ENCODE assay signal across 10 cellular contexts in the genomic region with DNA sequence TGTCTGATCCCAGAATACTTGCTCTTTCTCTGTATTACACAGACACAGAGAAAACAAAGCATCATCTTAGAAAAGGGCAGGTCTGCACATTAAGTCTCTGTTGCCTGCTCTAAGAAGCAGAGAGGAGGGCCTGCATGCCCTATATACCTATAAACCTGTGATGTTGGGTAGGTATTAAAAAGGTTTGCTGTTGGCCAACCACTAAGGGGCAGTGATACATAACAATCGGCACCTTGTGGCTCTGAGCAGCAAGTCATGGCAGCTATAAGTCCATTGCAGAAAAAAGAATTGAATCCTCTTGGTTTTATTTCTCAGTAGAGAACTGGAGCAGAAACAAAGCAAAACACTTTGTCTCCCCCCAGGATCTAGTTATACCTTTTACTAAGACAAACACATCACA.
A peak's percentile ranks its signal among the peaks of the same experiment; 100 is the strongest.
DNase-seq lines count a peak whose midpoint lies in the region; ATAC-seq, FAIRE-seq and TF ChIP-seq lines count a peak whose summit lies in the region.
"Had no signal": no experiment of that assay in that cellular context is flagged by ENCODE, and none has a peak within 500 bp of the region (broad histone marks: within the 10 kb centered on the region; RNA-seq: fewer than 3 reads in every experiment).

No MANE protein-coding gene starts in this region.

- CTCF ChIA-PET in H1 (lab: Charles Lee; ENCODE audit: partially characterized antibody) = interaction anchor here (0.6 to 1.9 kb wide), 10 partner anchors 8 to 522 kb away, joined by 3 to 9 read pairs (median 4); no protein-coding TSS in a partner anchor

- no peak overlapping the region for H3K4me3 Mint-ChIP-seq in nephron
- H3K4me3 Mint-ChIP-seq in CD14-positive monocyte = no peak overlapping the region
- H3K4me3 Mint-ChIP-seq: activated CD4-positive, alpha-beta T cell treated with anti-CD3 and anti-CD28 coated beads for 36 hours had no signal

- TF ChIP-seq POLR2A in H1 (IDR thresholded peaks at IDR 0.05; ENCODE audit: control extremely low read depth in 1 of 2, low read depth in 2 of 2, low read length in 2 of 2) = no peak
- no peak for TF ChIP-seq POLR2A in thyroid gland (IDR thresholded peaks at IDR 0.05)

- no peaks in the 10 kb centered on the region for H3K27me3 Mint-ChIP-seq in nephron (ENCODE audit: low read depth)
- H3K27me3 Mint-ChIP-seq in CD14-positive monocyte (ENCODE audit: low read depth in 3 of 3) = peaks cover 0 to 2% (median 0%) of the 10 kb centered on the region in 3 donors
- H3K27me3 Mint-ChIP-seq: activated CD4-positive, alpha-beta T cell treated with anti-CD3 and anti-CD28 coated beads for 36 hours had no signal

- ATAC-seq in HG03342 (IDR thresholded peaks at IDR 0.05; ENCODE audit: unreplicated experiment) = no peak
- ATAC-seq in GM21737 (IDR thresholded peaks at IDR 0.05; ENCODE audit: unreplicated experiment) = no peak
- ATAC-seq: activated CD4-positive, alpha-beta T cell treated with anti-CD3 and anti-CD28 coated beads for 36 hours had no signal

- no peaks in the 10 kb centered on the region for H3K79me1 ChIP-seq in H1 (ENCODE audit: low read depth, low read length)

- 83% methylated on average over 1 of the region's 1 CpG; no CpG with 5 or more reads in 1 of the 2 experiments for WGBS in H1 (ENCODE audit: extremely low coverage in 1 of 2, insufficient coverage in 1 of 2, insufficient read length in 1 of 2, insufficient replicate concordance in 2 of 2, low coverage in 1 of 2, low lambda C conversion rate in 2 of 2, missing lambda C conversion rate in 1 of 2), 2 experiments
- WGBS in thyroid gland, 2 donors = 52 to 67% methylated on average over 1 of the region's 1 CpG

- H3K4me3 ChIP-seq in H1 (ENCODE audit: extremely low read depth in 1 of 4, insufficient read depth in 2 of 4, low read depth in 3 of 4, low read length in 4 of 4) (no peak overlapping the region), thyroid gland (replicated peaks in 1 of 3) (no peak overlapping the region)

- peak; percentile 92 to 93 for TF ChIP-seq RAD21 in H1 (IDR thresholded peaks at IDR 0.05 in 1 of 2, conservative IDR thresholded peaks at IDR 0.05 in 1 of 2; ENCODE audit: low read depth in 2 of 2, low read length in 2 of 2)

- H2BK12ac ChIP-seq in H1 (ENCODE audit: low read depth, low read length) = no peak overlapping the region

- no peak overlapping the region for H2BK15ac ChIP-seq in H1 (ENCODE audit: low read length)

- no peak overlapping the region for H2AK5ac ChIP-seq in H1 (ENCODE audit: low read depth, low read length)

- no peaks in the 10 kb centered on the region for H4K20me1 ChIP-seq in H1 (replicated peaks in 1 of 2; ENCODE audit: control insufficient read depth in 1 of 2, insufficient read depth in 2 of 2, low read length in 2 of 2)

- H3K27ac ChIP-seq in H1 (ENCODE audit: low read depth, low read length) = no peak overlapping the region
- H3K27ac ChIP-seq in thyroid gland = no peak overlapping the region

- intact Hi-C loops in CD14-positive monocyte (cut with micrococcal nuclease) = no loop called here
- intact Hi-C loops in thyroid gland (cut with DNase I) = no loop called here

- H3K9me3 Mint-ChIP-seq in nephron (no peaks in the 10 kb centered on the region), CD14-positive monocyte (peaks cover 0 to 7% (median 0%) of the 10 kb centered on the region in 7 donors)

- H3K36me3 ChIP-seq in H1 (ENCODE audit: control insufficient read depth in 2 of 4, insufficient read depth in 4 of 4, low read length in 3 of 4) (no peaks in the 10 kb centered on the region), thyroid gland (no peaks in the 10 kb centered on the region)

- H3K36me3 Mint-ChIP-seq in nephron (ENCODE audit: low read depth) (no peaks in the 10 kb centered on the region), CD14-positive monocyte (no peaks in the 10 kb centered on the region)

- H3K4me1 Mint-ChIP-seq in nephron (peaks cover 9% of the 10 kb centered on the region), CD14-positive monocyte (no peaks in the 10 kb centered on the region)
- H3K4me1 Mint-ChIP-seq: activated CD4-positive, alpha-beta T cell treated with anti-CD3 and anti-CD28 coated beads for 36 hours had no signal

- no peak overlapping the region for H3K18ac ChIP-seq in H1 (ENCODE audit: extremely low read depth, low read length)

- H4K5ac ChIP-seq in H1 (ENCODE audit: insufficient read length, low read depth, low read length) = no peak overlapping the region

- no peak overlapping the region for H3K23ac ChIP-seq in H1 (ENCODE audit: insufficient read length)

- H3K9me3 ChIP-seq in H1 (ENCODE audit: insufficient read depth in 2 of 2, low read depth in 1 of 2, low read length in 1 of 2) (no peaks in the 10 kb centered on the region), thyroid gland (no peaks in the 10 kb centered on the region)

- POLR2A ChIA-PET in H1 (lab: Charles Lee; ENCODE audit: partially characterized antibody) = no interaction called here

- H2AFZ ChIP-seq in H1 (ENCODE audit: low read length) = no peak overlapping the region

- no peak overlapping the region for H3K14ac ChIP-seq in H1 (ENCODE audit: insufficient read length)

- no peak overlapping the region for H3K27ac Mint-ChIP-seq in nephron
- H3K27ac Mint-ChIP-seq in CD14-positive monocyte = no peak overlapping the region
- H3K27ac Mint-ChIP-seq: activated CD4-positive, alpha-beta T cell treated with anti-CD3 and anti-CD28 coated beads for 36 hours had no signal

- H3K4me1 ChIP-seq in H1 (replicated peaks in 1 of 4; ENCODE audit: control insufficient read depth in 3 of 4, insufficient read depth in 4 of 4, low read length in 3 of 4) (peaks cover 0 to 3% (median 0%) of the 10 kb centered on the region in 4 experiments; a peak in 2 of 7 replicates), thyroid gland (no peaks in the 10 kb centered on the region)

- no peak overlapping the region for H2BK120ac ChIP-seq in H1 (replicated peaks; ENCODE audit: low read depth, low read length)

- TF ChIP-seq EP300 in H1 (IDR thresholded peaks at IDR 0.05; ENCODE audit: borderline replicate concordance in 1 of 2, low read depth in 2 of 2, low read length in 2 of 2) = no peak

- TF ChIP-seq CTCF in H1 (IDR thresholded peaks at IDR 0.05; ENCODE audit: control extremely low read depth in 1 of 3, insufficient read depth in 1 of 3, low read depth in 1 of 3, low read length in 3 of 3) (peak; percentile 22 to 75 (median 65)), nephron (IDR thresholded peaks at IDR 0.05; ENCODE audit: unreplicated experiment in 3 of 3) (peak in 2 of 3 experiments; percentile 23 to 44), CD14-positive monocyte (IDR thresholded peaks at IDR 0.05) (no peak), thyroid gland (IDR thresholded peaks at IDR 0.05) (no peak)

- H4K91ac ChIP-seq in H1 (replicated peaks; ENCODE audit: insufficient read length, low read length) = no peak overlapping the region

- H3K4ac ChIP-seq in H1 (replicated peaks; ENCODE audit: insufficient read length, low read depth, low read length) = no peak overlapping the region

- no peak overlapping the region for H3K9ac ChIP-seq in H1 (replicated peaks in 1 of 4; ENCODE audit: extremely low read depth in 1 of 4, low read depth in 3 of 4, low read length in 3 of 4)

- H3K4me2 ChIP-seq in H1 (ENCODE audit: insufficient read depth in 1 of 2, low read depth in 2 of 2, low read length in 2 of 2) = no peak overlapping the region

- peak; percentile 84 for FAIRE-seq in H1 (lab: Jason Lieb, UNC)
- FAIRE-seq: GM18507 had no signal

- H2BK5ac ChIP-seq in H1 (ENCODE audit: low read depth, low read length) = no peak overlapping the region

- H3K27me3 ChIP-seq in H1 (replicated peaks in 1 of 4; ENCODE audit: control insufficient read depth in 3 of 4, extremely low read depth in 1 of 4, insufficient read depth in 3 of 4, low read length in 3 of 4) = no peaks in the 10 kb centered on the region
- no peaks in the 10 kb centered on the region for H3K27me3 ChIP-seq in thyroid gland

- H3K79me2 ChIP-seq in H1 (ENCODE audit: control insufficient read depth in 1 of 2, insufficient read depth in 2 of 2, low read length in 2 of 2) = no peaks in the 10 kb centered on the region

- no peak overlapping the region for H4K8ac ChIP-seq in H1 (ENCODE audit: extremely low read depth, insufficient read depth, low read length)

- no peak overlapping the region for H3K56ac ChIP-seq in H1 (replicated peaks; ENCODE audit: insufficient read length, low read depth, low read length)

- H3K23me2 ChIP-seq in H1 (ENCODE audit: low read depth, low read length) = no peaks in the 10 kb centered on the region

- DNase-seq in ELF-1 (ENCODE audit: low read depth, low spot score) (peak; percentile 23), NCI-H69 (lab: John Stamatoyannopoulos, UW) (peak; percentile 49), H1 (ENCODE audit: low read depth in 1 of 2, low spot score in 2 of 2) (peak in 1 of 2 experiments; percentile 19), CD14-positive monocyte (ENCODE audit: low spot score) (no peak), thyroid gland (no peak)
- DNase-seq: activated CD4-positive, alpha-beta T cell treated with anti-CD3 and anti-CD28 coated beads for 36 hours had no signal

- H2BK20ac ChIP-seq in H1 (ENCODE audit: low read length) = no peak overlapping the region

TF ChIP-seq in H1, 55 proteins besides CTCF, POLR2A, EP300 and RAD21:
- TF ChIP-seq SP2 (IDR thresholded peaks at IDR 0.05; ENCODE audit: low read length) (no peak), POU5F1 (IDR thresholded peaks at IDR 0.05; ENCODE audit: low read depth, low read length) (no peak)
- TF ChIP-seq, protein P1, sequence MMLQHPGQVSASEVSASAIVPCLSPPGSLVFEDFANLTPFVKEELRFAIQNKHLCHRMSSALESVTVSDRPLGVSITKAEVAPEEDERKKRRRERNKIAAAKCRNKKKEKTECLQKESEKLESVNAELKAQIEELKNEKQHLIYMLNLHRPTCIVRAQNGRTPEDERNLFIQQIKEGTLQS (IDR thresholded peaks at IDR 0.05; ENCODE audit: insufficient read depth, low read depth, low read length) = no peak

Comparison
In these comparisons a context has a peak if more than half of its experiments do, and no peak if none do; other contexts are left out.
1. DNase-seq: peak in ELF-1 (single experiment) and NCI-H69 (single experiment); none in CD14-positive monocyte (single experiment) and thyroid gland (0 of 2).
2. CTCF ChIP-seq: peak in H1 (3 of 3) and nephron (2 of 3); none in CD14-positive monocyte (single experiment) and thyroid gland (0 of 6).